ENCODE assay signal across 15 cellular contexts in genomic region chr17:80109713-80110446, GRCh38. TPM values are rescaled to one million over a fixed set of nuclear protein-coding genes. Genes with fewer than 3 reads are reported as not detected.
DNase-seq lines count a peak whose midpoint lies in the region; ATAC-seq and TF ChIP-seq lines count a peak whose summit lies in the region.
"Had no signal": no experiment of that assay in that cellular context is flagged by ENCODE, and none has a peak within 500 bp of the region (broad histone marks: within the 10 kb centered on the region; RNA-seq: fewer than 3 reads in every experiment).

No MANE protein-coding gene starts in this region.

- CTCF ChIA-PET in MCF 10A (lab: Yijun Ruan, JAX), result interaction anchor here (0.5 to 2.0 kb wide), 4 partner anchors 8 to 317 kb away, joined by 3 to 6 read pairs (median 4); partner anchors contain the start of gene GAA

- peaks cover 2% of the 10 kb centered on the region for H3K9me3 Mint-ChIP-seq in MCF 10A (ENCODE audit: unreplicated experiment)
- H3K9me3 Mint-ChIP-seq: central memory CD8-positive, alpha-beta T cell had no signal

- no TSS peak for BruUV-seq in MCF 10A (replicated peaks; lab: Mats Ljungman, UMichigan)

- H2AFZ ChIP-seq in neuronal stem cell (ENCODE audit: low read length), result no peak overlapping the region

- H3K14ac ChIP-seq in neuronal stem cell (ENCODE audit: low read length), result no peak overlapping the region

- H3K27ac ChIP-seq in neuronal stem cell (replicated peaks; ENCODE audit: low read length) (no peak overlapping the region), body of pancreas (no peak overlapping the region)
- H3K27ac ChIP-seq: psoas muscle had no signal

- H3K4me1 ChIP-seq in neuronal stem cell (ENCODE audit: control insufficient read depth in 2 of 2, insufficient read depth in 1 of 2, low read depth in 1 of 2, low read length in 2 of 2) (peaks cover 0 to 4% of the 10 kb centered on the region in 2 donors), body of pancreas (no peaks in the 10 kb centered on the region)
- H3K4me1 ChIP-seq: psoas muscle had no signal

- DNase-seq in DMS79 treated with DMSO at 0.1 percent for 48 hours (lab: John Stamatoyannopoulos, UW) (peak; percentile 65), NCI-H128 (lab: John Stamatoyannopoulos, UW; ENCODE audit: unreplicated experiment) (peak; percentile 25), MCF 10A (ENCODE audit: unreplicated experiment) (peak; percentile 83), neuronal stem cell (ENCODE audit: low spot score) (no peak), SKM-1 (lab: John Stamatoyannopoulos, UW; ENCODE audit: unreplicated experiment) (no peak), body of pancreas (no peak)
- DNase-seq in activated T-cell treated with anti-CD3 and anti-CD28 coated beads, Interleukin-2, amount 50 U/mL, for 1 hour, result no peak
- DNase-seq: activated CD4-positive, alpha-beta T cell treated with anti-CD3 and anti-CD28 coated beads, Interleukin-2, amount 50 U/mL, for 4 hours; foreskin melanocyte; naive thymus-derived CD4-positive, alpha-beta T cell; T1000 had no signal

- no peak for ATAC-seq in body of pancreas
- ATAC-seq: naive thymus-derived CD4-positive, alpha-beta T cell; psoas muscle had no signal

- H3K9me3 ChIP-seq in neuronal stem cell (replicated peaks in 1 of 2; ENCODE audit: control insufficient read depth in 2 of 2, insufficient read depth in 1 of 2, low read depth in 1 of 2, low read length in 2 of 2), result peaks cover 0 to 13% of the 10 kb centered on the region in 2 donors
- H3K9me3 ChIP-seq in body of pancreas, result no peaks in the 10 kb centered on the region
- H3K9me3 ChIP-seq: psoas muscle had no signal

- H2AK5ac ChIP-seq in neuronal stem cell (ENCODE audit: low read depth, low read length), result no peak overlapping the region

- no peak overlapping the region for H4K91ac ChIP-seq in neuronal stem cell (ENCODE audit: low read depth, low read length, poor library complexity)

- peaks cover 3% of the 10 kb centered on the region for H3K79me1 ChIP-seq in neuronal stem cell (ENCODE audit: low read depth, low read length)

- no peak overlapping the region for H3K4ac ChIP-seq in neuronal stem cell (ENCODE audit: low read length)

- WGBS in neuronal stem cell (ENCODE audit: extremely low coverage in 2 of 2, insufficient read length in 2 of 2, insufficient replicate concordance in 1 of 2), 2 donors, result no CpG with 5 or more reads among the region's 30 CpGs
- WGBS in body of pancreas, 2 donors, result 84 to 88% methylated on average over 18 to 30 of the region's 30 CpGs

- peak overlapping the region; percentile 39 for H2BK5ac ChIP-seq in neuronal stem cell (ENCODE audit: low read length)

- H3K4me2 ChIP-seq in neuronal stem cell (ENCODE audit: insufficient read depth, low read length, poor library complexity, severe bottlenecking), result no peak overlapping the region

- H3K36me3 Mint-ChIP-seq in MCF 10A (ENCODE audit: insufficient read depth, unreplicated experiment), result no peaks in the 10 kb centered on the region

- H2BK12ac ChIP-seq in neuronal stem cell (ENCODE audit: low read length), result no peak overlapping the region

- no peak overlapping the region for H3K4me3 Mint-ChIP-seq in MCF 10A (ENCODE audit: unreplicated experiment)
- H3K4me3 Mint-ChIP-seq: central memory CD8-positive, alpha-beta T cell; naive thymus-derived CD4-positive, alpha-beta T cell had no signal

- no peak overlapping the region for H2BK120ac ChIP-seq in neuronal stem cell (ENCODE audit: low read depth, low read length)

- peaks cover 5% of the 10 kb centered on the region for H3K27me3 Mint-ChIP-seq in MCF 10A (ENCODE audit: insufficient read depth, unreplicated experiment)
- H3K27me3 Mint-ChIP-seq: central memory CD8-positive, alpha-beta T cell; naive thymus-derived CD4-positive, alpha-beta T cell had no signal

- no peak overlapping the region for H3K27ac Mint-ChIP-seq in MCF 10A (ENCODE audit: low read depth, unreplicated experiment)
- H3K27ac Mint-ChIP-seq: naive thymus-derived CD4-positive, alpha-beta T cell had no signal

- no peak overlapping the region for H3K23ac ChIP-seq in neuronal stem cell (ENCODE audit: low read depth, low read length, poor library complexity)

- TF ChIP-seq CTCF in MCF 10A (IDR thresholded peaks at IDR 0.05; ENCODE audit: unreplicated experiment), result no peak
- no peak for TF ChIP-seq CTCF in body of pancreas (IDR thresholded peaks at IDR 0.05)

- no peak overlapping the region for H2BK15ac ChIP-seq in neuronal stem cell (ENCODE audit: low read length)

- H3K18ac ChIP-seq in neuronal stem cell (ENCODE audit: low read length), result peak overlapping the region; percentile 48

- H3K9ac ChIP-seq in neuronal stem cell (ENCODE audit: low read depth, low read length, poor library complexity), result peak overlapping the region; percentile 30

- no peaks in the 10 kb centered on the region for H3K27me3 ChIP-seq in neuronal stem cell (ENCODE audit: control insufficient read depth in 3 of 3, insufficient read depth in 3 of 3, low read depth in 1 of 3, low read length in 3 of 3)
- H3K27me3 ChIP-seq in body of pancreas, result no peaks in the 10 kb centered on the region

- H3K4me1 Mint-ChIP-seq in MCF 10A (ENCODE audit: insufficient read depth, unreplicated experiment), result peaks cover 10% of the 10 kb centered on the region
- H3K4me1 Mint-ChIP-seq: central memory CD8-positive, alpha-beta T cell had no signal

- POLR2A ChIA-PET in MCF 10A (lab: Yijun Ruan, JAX), result interaction anchor here (0.6 to 1.5 kb wide), 8 partner anchors 9 to 38 kb away, joined by 3 to 18 read pairs (median 4); partner anchors contain the start of gene GAA

- peak overlapping the region; percentile 17 for H4K8ac ChIP-seq in neuronal stem cell (ENCODE audit: low read depth, low read length)

- TF ChIP-seq POLR2A in body of pancreas (IDR thresholded peaks at IDR 0.05), result no peak

- H3K36me3 ChIP-seq in neuronal stem cell (replicated peaks in 1 of 2; ENCODE audit: control insufficient read depth in 2 of 2, insufficient read depth in 2 of 2, low read length in 2 of 2) (peaks cover 3 to 6% of the 10 kb centered on the region in 2 donors), body of pancreas (replicated peaks in 1 of 2; ENCODE audit: insufficient read depth in 1 of 2, low read depth in 2 of 2) (no peaks in the 10 kb centered on the region)

- intact Hi-C loops in MCF 10A (cut with micrococcal nuclease) (loop anchor here (10.0 kb wide), 1 partner anchor 305 kb away; the partner anchor contains the start of gene ENDOV), body of pancreas (cut with DNase I) (no loop called here)

- H3K4me3 ChIP-seq in neuronal stem cell (ENCODE audit: low read length in 2 of 2) (peak overlapping the region in 1 of 2 donors; percentile 17), body of pancreas (no peak overlapping the region)
- H3K4me3 ChIP-seq: lung, psoas muscle had no signal

RNA-seq across cellular contexts. Expression of gene GAA, which starts 8.5 kb away (rescaled TPM):
- 26.0 and 31.3 TPM in 2 replicates for total RNA-seq in MCF 10A (2022)
- 50.1 TPM for polyA plus RNA-seq in neuronal stem cell (2013, experiment 1 of 2)
- 49.6 TPM for polyA plus RNA-seq in neuronal stem cell (2013, experiment 2 of 2)
- 10 to 100 TPM; 63.0 to 93.9 TPM for total RNA-seq in body of pancreas

RNA-seq across cellular contexts. Expression of gene EIF4A3, which starts 37.0 kb away (rescaled TPM):
- 87.0 and 97.7 TPM in 2 replicates for total RNA-seq in MCF 10A (2022)
- 66.1 TPM for polyA plus RNA-seq in neuronal stem cell (2013, experiment 1 of 2)
- 64.7 TPM for polyA plus RNA-seq in neuronal stem cell (2013, experiment 2 of 2)
- 10 to 100 TPM; 16.8 to 40.7 TPM for total RNA-seq in body of pancreas

RNA-seq across cellular contexts. Expression of gene CARD14, which starts 60.0 kb away (rescaled TPM):
- total RNA-seq in MCF 10A (2022), result 0.20 TPM in 1 of 2 replicates, not detected in the other
- polyA plus RNA-seq in neuronal stem cell (2013, experiment 1 of 2), result 0.20 TPM
- polyA plus RNA-seq in neuronal stem cell (2013, experiment 2 of 2), result 0.22 TPM
- total RNA-seq in body of pancreas, result not detected
- polyA plus RNA-seq: BJ; naive thymus-derived CD4-positive, alpha-beta T cell had no signal

Comparison
In these comparisons a context has a peak if more than half of its experiments do, and no peak if none do; other contexts are left out.
1. DNase-seq: peak in DMS79 treated with DMSO at 0.1 percent for 48 hours (single experiment), NCI-H128 (single experiment) and MCF 10A (single experiment); none in neuronal stem cell (single experiment), SKM-1 (single experiment), activated T-cell treated with anti-CD3 and anti-CD28 coated beads, Interleukin-2, amount 50 U/mL, for 1 hour (single experiment) and body of pancreas (0 of 4).